ENCODE assay signal across 8 cellular contexts in genomic region chr6:101392561-101393230, GRCh38. TPM values are rescaled to one million over a fixed set of nuclear protein-coding genes. Genes with fewer than 3 reads are reported as not detected.
DNase-seq lines count a peak whose midpoint lies in the region; ATAC-seq and TF ChIP-seq lines count a peak whose summit lies in the region.

No MANE protein-coding gene starts in this region.

- POLR2A ChIA-PET in AG04450 (lab: Yijun Ruan, JAX): no interaction called here
- POLR2A ChIA-PET in T-cell (lab: Charles Lee): no interaction called here

- intact Hi-C loops in activated naive CD4-positive, alpha-beta T cell treated with anti-CD3 and anti-CD28 coated beads for 36 hours (cut with micrococcal nuclease): no loop called here

- H3K36me3 ChIP-seq in muscle layer of duodenum (ENCODE audit: control insufficient read depth in 1 of 2, insufficient read depth in 2 of 2, low read length in 2 of 2): no peaks in the 10 kb centered on the region

- no peak overlapping the region for H3K4me3 Mint-ChIP-seq in natural killer cell treated with Interleukin-12 subunit alpha and Interleukin-12 subunit beta and Interleukin-15 and Interleukin-18, amount 100 ng/mL, for 72 hours
- H3K4me3 Mint-ChIP-seq in T-cell: no peak overlapping the region
- H3K4me3 Mint-ChIP-seq in activated naive CD4-positive, alpha-beta T cell treated with anti-CD3 and anti-CD28 coated beads for 36 hours: no peak overlapping the region

- peaks cover 3% of the 10 kb centered on the region for H3K9me3 Mint-ChIP-seq in natural killer cell treated with Interleukin-12 subunit alpha and Interleukin-12 subunit beta and Interleukin-15 and Interleukin-18, amount 100 ng/mL, for 72 hours
- H3K9me3 Mint-ChIP-seq in T-cell: peaks cover 0 to 4% (median 0%) of the 10 kb centered on the region in 3 donors
- no peaks in the 10 kb centered on the region for H3K9me3 Mint-ChIP-seq in activated naive CD4-positive, alpha-beta T cell treated with anti-CD3 and anti-CD28 coated beads for 36 hours

- no peak overlapping the region for H3K27ac Mint-ChIP-seq in natural killer cell treated with Interleukin-12 subunit alpha and Interleukin-12 subunit beta and Interleukin-15 and Interleukin-18, amount 100 ng/mL, for 72 hours
- H3K27ac Mint-ChIP-seq in T-cell: no peak overlapping the region
- no peak overlapping the region for H3K27ac Mint-ChIP-seq in activated naive CD4-positive, alpha-beta T cell treated with anti-CD3 and anti-CD28 coated beads for 36 hours

- H3K27me3 Mint-ChIP-seq in natural killer cell treated with Interleukin-12 subunit alpha and Interleukin-12 subunit beta and Interleukin-15 and Interleukin-18, amount 100 ng/mL, for 72 hours: peaks cover 2 to 8% of the 10 kb centered on the region in 2 donors
- H3K27me3 Mint-ChIP-seq in T-cell: peaks cover 19 to 36% of the 10 kb centered on the region in 2 donors
- peaks cover 50% of the 10 kb centered on the region for H3K27me3 Mint-ChIP-seq in activated naive CD4-positive, alpha-beta T cell treated with anti-CD3 and anti-CD28 coated beads for 36 hours (ENCODE audit: low read depth)

- TF ChIP-seq CTCF in AG04450 (IDR thresholded peaks at IDR 0.05; ENCODE audit: low read depth, low read length) (no peak), coronary artery (IDR thresholded peaks at IDR 0.05) (no peak)

- H3K4me3 ChIP-seq in AG04450 (ENCODE audit: low read depth, low read length) (peak overlapping the region; percentile 69), coronary artery (peak overlapping the region; percentile 67), muscle layer of duodenum (ENCODE audit: low read depth in 1 of 2, low read length in 2 of 2) (peak overlapping the region; percentile 38 to 70)

- DNase-seq in AG04450 (ENCODE audit: low read depth, low spot score): no peak
- peak; percentile 48 for DNase-seq in NCI-H1092 treated with DMSO at 0.1 percent for 48 hours (lab: John Stamatoyannopoulos, UW)
- no peak for DNase-seq in coronary artery (ENCODE audit: low spot score)
- DNase-seq in activated effector memory CD4-positive, alpha-beta T cell treated with anti-CD3 and anti-CD28 coated beads, Interleukin-2, amount 50 U/mL, for 16 hours: no peak
- no peak for DNase-seq in natural killer cell treated with Interleukin-12 subunit alpha and Interleukin-12 subunit beta and Interleukin-15 and Interleukin-18, amount 100 ng/mL, for 72 hours (ENCODE audit: low spot score)
- no peak for DNase-seq in T-cell
- DNase-seq in activated naive CD4-positive, alpha-beta T cell treated with anti-CD3 and anti-CD28 coated beads for 36 hours: no peak

- no peaks in the 10 kb centered on the region for H3K9me3 ChIP-seq in AG04450 (ENCODE audit: control insufficient read depth, insufficient read depth, low read length)
- no peaks in the 10 kb centered on the region for H3K9me3 ChIP-seq in muscle layer of duodenum (ENCODE audit: control insufficient read depth in 1 of 2, low read length in 2 of 2)

- no peak overlapping the region for H3K27ac ChIP-seq in AG04450 (ENCODE audit: low read depth, low read length)
- H3K27ac ChIP-seq in coronary artery: no peak overlapping the region
- H3K27ac ChIP-seq in muscle layer of duodenum (ENCODE audit: low read length): no peak overlapping the region

- peaks cover 0 to 25% of the 10 kb centered on the region in 2 donors for H3K4me1 ChIP-seq in muscle layer of duodenum (ENCODE audit: control insufficient read depth in 1 of 2, insufficient read depth in 2 of 2, low read length in 2 of 2)

- H3K36me3 Mint-ChIP-seq in natural killer cell treated with Interleukin-12 subunit alpha and Interleukin-12 subunit beta and Interleukin-15 and Interleukin-18, amount 100 ng/mL, for 72 hours: no peaks in the 10 kb centered on the region
- no peaks in the 10 kb centered on the region for H3K36me3 Mint-ChIP-seq in T-cell
- H3K36me3 Mint-ChIP-seq in activated naive CD4-positive, alpha-beta T cell treated with anti-CD3 and anti-CD28 coated beads for 36 hours (ENCODE audit: low read depth): no peaks in the 10 kb centered on the region

- ATAC-seq in natural killer cell treated with Interleukin-12 subunit alpha and Interleukin-12 subunit beta and Interleukin-15 and Interleukin-18, amount 100 ng/mL, for 72 hours: no peak
- no peak for ATAC-seq in T-cell (replicated peaks in 1 of 4)

- CTCF ChIA-PET in AG04450 (lab: Charles Lee): interaction anchor here (0.6 to 1.8 kb wide), 3 partner anchors 14 to 504 kb away, joined by 3 to 6 read pairs (median 3); no protein-coding TSS in a partner anchor
- CTCF ChIA-PET in T-cell (lab: Charles Lee): no interaction called here
- CTCF ChIA-PET in activated naive CD4-positive, alpha-beta T cell treated with anti-CD3 and anti-CD28 coated beads for 36 hours (lab: Charles Lee): no interaction called here

- H3K27me3 ChIP-seq in AG04450 (ENCODE audit: control insufficient read depth, insufficient read depth, low read length) (no peaks in the 10 kb centered on the region), muscle layer of duodenum (ENCODE audit: low read depth, low read length) (peaks cover 6% of the 10 kb centered on the region)

- H3K4me1 Mint-ChIP-seq in natural killer cell treated with Interleukin-12 subunit alpha and Interleukin-12 subunit beta and Interleukin-15 and Interleukin-18, amount 100 ng/mL, for 72 hours (ENCODE audit: low read depth in 2 of 2): no peaks in the 10 kb centered on the region
- H3K4me1 Mint-ChIP-seq in T-cell: peaks cover 0 to 4% (median 0%) of the 10 kb centered on the region in 3 donors
- H3K4me1 Mint-ChIP-seq in activated naive CD4-positive, alpha-beta T cell treated with anti-CD3 and anti-CD28 coated beads for 36 hours (ENCODE audit: low read depth): peaks cover 3% of the 10 kb centered on the region

RNA-seq across cellular contexts. Expression of gene GRIK2, which starts 0.8 kb away (rescaled TPM):
- polyA plus RNA-seq in AG04450 (2011; rRNA removed): 10.6 and 12.8 TPM in 2 replicates
- 36.1 and 45.0 TPM in 2 replicates for polyA minus RNA-seq in AG04450 (2011; rRNA and poly(A)+ RNA removed)
- not detected for total RNA-seq in natural killer cell treated with Interleukin-12 subunit alpha and Interleukin-12 subunit beta and Interleukin-15 and Interleukin-18, amount 100 ng/mL, for 72 hours
- under 1 TPM in 2 of 5 donors, not detected in 3; 0.15 to 0.19 TPM for total RNA-seq in T-cell
- total RNA-seq in activated naive CD4-positive, alpha-beta T cell treated with anti-CD3 and anti-CD28 coated beads for 36 hours: not detected
